8 cellular contexts compared by ENCODE assay signal in the genomic region with DNA sequence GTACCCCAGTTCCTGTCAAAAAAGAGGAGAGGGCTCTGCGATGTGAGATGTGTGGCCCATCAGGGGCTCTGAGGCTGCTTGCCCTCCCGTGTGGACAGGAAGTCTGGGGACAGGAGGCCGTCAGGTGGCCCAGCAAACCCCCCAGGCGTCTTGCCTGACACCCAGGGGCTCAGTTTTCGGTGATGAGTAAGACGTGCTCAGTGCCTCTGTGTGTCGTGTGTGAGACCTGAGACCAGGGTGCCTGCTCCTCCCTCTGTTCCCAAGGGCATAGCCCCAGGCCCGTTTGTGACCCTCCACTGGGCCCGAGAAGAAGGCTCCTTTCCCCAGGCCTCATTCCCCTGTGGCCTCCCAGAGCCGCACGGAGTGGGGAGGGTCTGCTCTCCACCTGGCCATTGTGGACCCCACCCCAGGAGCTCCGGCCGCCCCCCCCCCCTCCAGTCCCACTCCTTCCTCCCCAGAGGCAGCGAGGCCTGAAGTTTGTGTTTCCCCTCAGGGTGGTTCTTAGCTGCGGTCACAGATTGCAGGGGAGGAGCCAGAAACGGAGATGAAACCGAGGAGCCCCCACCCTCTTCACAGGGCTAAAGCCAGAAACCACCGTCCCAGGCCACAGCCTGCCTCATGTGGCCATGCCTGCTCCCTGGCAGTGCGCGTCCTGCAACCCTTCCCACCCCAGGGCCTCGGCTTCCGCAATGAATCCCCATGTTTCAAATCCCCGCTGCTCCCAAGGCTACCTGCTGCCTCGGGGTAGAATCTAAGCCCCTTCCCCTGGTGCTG. TPM values are rescaled to one million over a fixed set of nuclear protein-coding genes. Genes with fewer than 3 reads are reported as not detected.
DNase-seq lines count a peak whose midpoint lies in the region; ATAC-seq and TF ChIP-seq lines count a peak whose summit lies in the region.

No MANE protein-coding gene starts in this region.

- peaks cover 4% of the 10 kb centered on the region; the same call in 1 of the 2 replicates for H3K9me1 ChIP-seq in IMR-90 (ENCODE audit: insufficient read depth, low read length)

- H3K27me3 Mint-ChIP-seq in nephron progenitor cell (ENCODE audit: low read depth, poor library complexity): peaks cover 36% of the 10 kb centered on the region

- TF ChIP-seq RAD21 in IMR-90 (IDR thresholded peaks at IDR 0.05; ENCODE audit: low read length): no peak

- H2BK5ac ChIP-seq in IMR-90 (ENCODE audit: low read depth, low read length, poor library complexity, severe bottlenecking): no peak overlapping the region

- dilution Hi-C loops in IMR-90 (cut with HindIII; ENCODE audit: low sequenced_read_pairs, unreplicated experiment): no loop called here

- no peak overlapping the region; the same call in 1 of the 2 replicates for H3K4me2 ChIP-seq in IMR-90 (ENCODE audit: low read depth, low read length)

- H4K5ac ChIP-seq in IMR-90 (ENCODE audit: low read depth, low read length): no peak overlapping the region

- no peak overlapping the region for H2BK20ac ChIP-seq in IMR-90 (ENCODE audit: low read depth, low read length)

- H2AK9ac ChIP-seq in IMR-90 (replicated peaks; ENCODE audit: low read depth, low read length, poor library complexity): peak overlapping the region; percentile 87

- H2BK15ac ChIP-seq in IMR-90 (ENCODE audit: low read depth, low read length): no peak overlapping the region

- 71% methylated on average over 10 of the region's 24 CpGs; no CpG with 5 or more reads in 1 of the 2 experiments for WGBS in IMR-90 (ENCODE audit: extremely low coverage in 2 of 2, insufficient read length in 1 of 2), 2 experiments

- H3K4me3 ChIP-seq in AG10803 (ENCODE audit: low read length) (peak overlapping the region; percentile 51), IMR-90 (ENCODE audit: insufficient read depth, low read depth, low read length) (no peak overlapping the region), breast epithelium (peak overlapping the region in 2 of 3 donors; percentile 68 to 92)

- H3K36me3 Mint-ChIP-seq in nephron progenitor cell (ENCODE audit: low read depth): no peaks in the 10 kb centered on the region

- no peak for TF ChIP-seq CTCF in AG10803 (conservative IDR thresholded peaks at IDR 0.05; ENCODE audit: low read length)
- no peak for TF ChIP-seq CTCF in IMR-90 (conservative IDR thresholded peaks at IDR 0.05; ENCODE audit: low read depth, low read length)
- no peak for TF ChIP-seq CTCF in breast epithelium (IDR thresholded peaks at IDR 0.05)
- TF ChIP-seq CTCF in nephron progenitor cell (IDR thresholded peaks at IDR 0.05): no peak

- H3K79me1 ChIP-seq in IMR-90 (ENCODE audit: low read depth in 1 of 2, low read length in 2 of 2): peaks cover 6 to 45% of the 10 kb centered on the region in 2 experiments; a peak in 3 of 4 replicates

- no peak overlapping the region for H3K56ac ChIP-seq in IMR-90 (ENCODE audit: extremely low read depth, insufficient read depth, low read length)

- H3K36me3 ChIP-seq in IMR-90 (ENCODE audit: control insufficient read depth, insufficient read depth, low read length): no peaks in the 10 kb centered on the region; the same call in 1 of the 2 replicates
- no peaks in the 10 kb centered on the region for H3K36me3 ChIP-seq in breast epithelium

- in situ Hi-C loops in IMR-90 (cut with MboI; ENCODE audit: low sequenced_read_pairs): no loop called here

- peaks cover 44% of the 10 kb centered on the region for H4K20me1 ChIP-seq in IMR-90 (ENCODE audit: insufficient read depth, low read length)

- peak overlapping the region; percentile 61 for H2AK5ac ChIP-seq in IMR-90 (ENCODE audit: low read depth, low read length)

- CTCF ChIA-PET in IMR-90 (lab: Yijun Ruan, JAX): no interaction called here

- H3K4me1 Mint-ChIP-seq in nephron progenitor cell: peaks cover 47% of the 10 kb centered on the region

- DNase-seq in AG10803 (ENCODE audit: low read depth): no peak
- DNase-seq in IMR-90: no peak
- DNase-seq in breast epithelium (ENCODE audit: low spot score in 2 of 2): no peak
- DNase-seq in nephron progenitor cell: peak; percentile 36
- no peak for DNase-seq in NCI-H774 (lab: John Stamatoyannopoulos, UW)
- no peak for DNase-seq in superior temporal gyrus (ENCODE audit: extremely low spot score)

- H4K8ac ChIP-seq in IMR-90 (ENCODE audit: low read depth in 2 of 2, low read length in 2 of 2): no peak overlapping the region; a peak in 1 of 4 replicates

- ATAC-seq in GM19023 (IDR thresholded peaks at IDR 0.05; ENCODE audit: unreplicated experiment): peak; percentile 25
- no peak for ATAC-seq in IMR-90 (ENCODE audit: low read depth)
- ATAC-seq in GM21367 (IDR thresholded peaks at IDR 0.05; ENCODE audit: unreplicated experiment): no peak

- H2BK120ac ChIP-seq in IMR-90 (ENCODE audit: low read depth, low read length): no peak overlapping the region

- peak overlapping the region; percentile 22 for H3K4ac ChIP-seq in IMR-90 (ENCODE audit: low read depth, low read length)

- H3K9me3 Mint-ChIP-seq in nephron progenitor cell: no peaks in the 10 kb centered on the region

- peak overlapping the region; percentile 67 for H2AFZ ChIP-seq in IMR-90 (replicated peaks; ENCODE audit: low read length, poor library complexity)

- H3K18ac ChIP-seq in IMR-90 (ENCODE audit: low read depth, low read length): no peak overlapping the region

- H3K9me3 ChIP-seq in IMR-90 (ENCODE audit: control insufficient read depth, insufficient read depth, low read length) (no peaks in the 10 kb centered on the region), breast epithelium (no peaks in the 10 kb centered on the region)

- H3K27ac Mint-ChIP-seq in nephron progenitor cell: no peak overlapping the region

- no TSS peak for BruUV-seq in IMR-90 (replicated peaks; lab: Mats Ljungman, UMichigan)

- H3K27me3 ChIP-seq in IMR-90 (ENCODE audit: control insufficient read depth, insufficient read depth, low read length) (no peaks in the 10 kb centered on the region), breast epithelium (no peaks in the 10 kb centered on the region)

- H3K27ac ChIP-seq in IMR-90 (ENCODE audit: insufficient read depth, low read length): no peak overlapping the region; the same call in 1 of the 2 replicates
- H3K27ac ChIP-seq in breast epithelium: peak overlapping the region; percentile 98 to 99

- peak overlapping the region; percentile 72 for H3K23ac ChIP-seq in IMR-90 (ENCODE audit: low read depth, low read length)

- intact Hi-C loops in IMR-90 (cut with micrococcal nuclease) (no loop called here), breast epithelium (cut with DNase I; ENCODE audit: low total_unique reads) (no loop called here)

- H3K9ac ChIP-seq in IMR-90 (ENCODE audit: low read depth, low read length): peak overlapping the region; percentile 24; the same call in 1 of the 2 replicates

- POLR2A ChIA-PET in IMR-90 (lab: Charles Lee; ENCODE audit: unreplicated experiment): interaction anchor here (1.8 kb wide), 1 partner anchor 9 kb away, joined by 6 read pairs; no protein-coding TSS in a partner anchor

- H3K4me1 ChIP-seq in IMR-90 (ENCODE audit: control insufficient read depth, insufficient read depth, low read length) (peaks cover 34% of the 10 kb centered on the region), breast epithelium (peaks cover 10 to 15% of the 10 kb centered on the region in 2 donors)

- H4K91ac ChIP-seq in IMR-90 (ENCODE audit: insufficient read depth, low read depth, low read length): no peak overlapping the region

- H3K14ac ChIP-seq in IMR-90 (replicated peaks; ENCODE audit: low read depth, low read length): peak overlapping the region; percentile 56; the same call in 1 of the 2 replicates

- peak overlapping the region; percentile 47 for H3K4me3 Mint-ChIP-seq in nephron progenitor cell

- TF ChIP-seq POLR2A in IMR-90 (IDR thresholded peaks at IDR 0.05; ENCODE audit: low read depth, low read length) (no peak), breast epithelium (IDR thresholded peaks at IDR 0.05) (no peak)

TF ChIP-seq in IMR-90, 13 proteins besides CTCF, POLR2A, EP300 and RAD21:
- TF ChIP-seq NFE2L2 (IDR thresholded peaks at IDR 0.05; ENCODE audit: low read depth, low read length) (no peak), ELK1 (IDR thresholded peaks at IDR 0.05; ENCODE audit: borderline replicate concordance, low read depth, low read length) (no peak), MAZ (IDR thresholded peaks at IDR 0.05; ENCODE audit: borderline replicate concordance, low read depth, low read length) (no peak), CHD1 (IDR thresholded peaks at IDR 0.05; ENCODE audit: low read depth, low read length) (no peak), FOS (IDR thresholded peaks at IDR 0.05; ENCODE audit: low read depth, low read length) (no peak), CEBPB (IDR thresholded peaks at IDR 0.05; ENCODE audit: low read depth, low read length) (no peak), SMC3 (IDR thresholded peaks at IDR 0.05; ENCODE audit: low read depth, low read length) (no peak), RCOR1 (IDR thresholded peaks at IDR 0.05; ENCODE audit: insufficient replicate concordance, low read length) (no peak), BHLHE40 (IDR thresholded peaks at IDR 0.05; ENCODE audit: low read depth, low read length) (no peak)

RNA-seq across cellular contexts. Expression of gene ACTG1, which starts 4.9 kb away (rescaled TPM):
- total RNA-seq in IMR-90 (2012; rRNA removed) (12,144 and 15,732 TPM in 2 replicates), breast epithelium (1,000 to 10,000 TPM; 2,222 to 2,764 (median 2,750) TPM)
- polyA plus RNA-seq in IMR-90 (2012; rRNA removed): 10,271 and 10,907 TPM in 2 replicates
- 46,606 and 47,328 TPM in 2 replicates for polyA plus RNA-seq in IMR-90 (2012; cell fraction: cytosol; rRNA removed)
- 8,917 and 28,399 TPM in 2 replicates for polyA plus RNA-seq in IMR-90 (2012; cell fraction: nucleus; rRNA removed; ENCODE audit: low replicate concordance)

RNA-seq across cellular contexts. Expression of gene FSCN2, which starts 10.7 kb away (rescaled TPM):
- total RNA-seq in IMR-90 (2012; rRNA removed) (0.18 and 0.28 TPM in 2 replicates), breast epithelium (1 to 10 TPM in 2 of 3 donors, under 1 TPM in 1; 0.48 to 3.2 (median 1.6) TPM)
- polyA plus RNA-seq in IMR-90 (2012; rRNA removed): 0.84 and 1.1 TPM in 2 replicates
- 0.22 and 0.96 TPM in 2 replicates for polyA plus RNA-seq in IMR-90 (2012; cell fraction: cytosol; rRNA removed)
- 2.6 and 6.7 TPM in 2 replicates for polyA plus RNA-seq in IMR-90 (2012; cell fraction: nucleus; rRNA removed; ENCODE audit: low replicate concordance)

RNA-seq across cellular contexts. Expression of gene FAAP100, which starts 34.6 kb away (rescaled TPM):
- total RNA-seq in IMR-90 (2012; rRNA removed): 7.5 and 7.9 TPM in 2 replicates
- 24.8 and 27.5 TPM in 2 replicates for polyA plus RNA-seq in IMR-90 (2012; rRNA removed)
- 14.4 and 23.9 TPM in 2 replicates for polyA plus RNA-seq in IMR-90 (2012; cell fraction: cytosol; rRNA removed)
- 48.3 and 135 TPM in 2 replicates for polyA plus RNA-seq in IMR-90 (2012; cell fraction: nucleus; rRNA removed; ENCODE audit: low replicate concordance)
- total RNA-seq in breast epithelium: 10 to 100 TPM; 13.0 to 23.1 (median 20.6) TPM
